Comparison of ENCODE assay signal across 11 cellular contexts in genomic region chr17:16106161-16106891, GRCh38.
A peak's percentile ranks its signal among the peaks of the same experiment; 100 is the strongest.
DNase-seq lines count a peak whose midpoint lies in the region; ATAC-seq and TF ChIP-seq lines count a peak whose summit lies in the region.
"Had no signal": no experiment of that assay in that cellular context is flagged by ENCODE, and none has a peak within 500 bp of the region (broad histone marks: within the 10 kb centered on the region; RNA-seq: fewer than 3 reads in every experiment).

No MANE protein-coding gene starts in this region.

- POLR2A ChIA-PET in Panc1 (lab: Charles Lee) = no interaction called here
- POLR2A ChIA-PET in activated CD4-positive, alpha-beta memory T cell treated with anti-CD3 and anti-CD28 coated beads, Interleukin-2, amount 10 ng/mL, durations not matched to agents 7 days and 5 days (lab: Charles Lee) = no interaction called here

- no peaks in the 10 kb centered on the region; the same call in 1 of the 2 replicates for H3K36me3 ChIP-seq in Panc1 (ENCODE audit: control insufficient read depth, insufficient read depth, low read length)
- H3K36me3 ChIP-seq in psoas muscle (ENCODE audit: insufficient read depth in 1 of 2, low read depth in 1 of 2) = peaks cover 0 to 52% of the 10 kb centered on the region in 2 donors

- WGBS in psoas muscle, 3 donors = 4 to 18% (median 9%) methylated on average over 1 of the region's 1 CpG

- H3K27me3 ChIP-seq in Panc1 (ENCODE audit: control insufficient read depth, insufficient read depth, low read length) = no peaks in the 10 kb centered on the region
- H3K27me3 ChIP-seq in psoas muscle (ENCODE audit: insufficient read depth in 3 of 3, low read length in 2 of 3) = no peaks in the 10 kb centered on the region

- H3K27me3 Mint-ChIP-seq in activated CD4-positive, alpha-beta memory T cell treated with anti-CD3 and anti-CD28 coated beads, Interleukin-2, amount 10 ng/mL, durations not matched to agents 7 days and 5 days = no peaks in the 10 kb centered on the region
- H3K27me3 Mint-ChIP-seq: dendritic cell treated with granulocyte-macrophage colony-stimulating factor and Interleukin-4, amounts not matched to agents 40 ng/mL and 50 ng/mL, for 4 days; natural killer cell treated with Interleukin-12 subunit alpha and Interleukin-12 subunit beta and Interleukin-15 and Interleukin-18, amount 100 ng/mL, for 72 hours had no signal

- intact Hi-C loops in Panc1 (cut with micrococcal nuclease; ENCODE audit: unreplicated experiment) = no loop called here
- intact Hi-C loops in psoas muscle (cut with DNase I) = no loop called here

- BruUV-seq in Panc1 (replicated peaks; lab: Mats Ljungman, UMichigan) = no TSS peak

- CTCF ChIA-PET in Panc1 (lab: Charles Lee) = no interaction called here
- CTCF ChIA-PET in activated CD4-positive, alpha-beta memory T cell treated with anti-CD3 and anti-CD28 coated beads, Interleukin-2, amount 10 ng/mL, durations not matched to agents 7 days and 5 days (lab: Charles Lee) = no interaction called here

- ATAC-seq in Panc1 = no peak
- ATAC-seq in psoas muscle = peak; percentile 69 to 86 (median 76)
- no peak for ATAC-seq in HG03460 (IDR thresholded peaks at IDR 0.05; ENCODE audit: unreplicated experiment)
- ATAC-seq: natural killer cell treated with Interleukin-12 subunit alpha and Interleukin-12 subunit beta and Interleukin-15 and Interleukin-18, amount 100 ng/mL, for 72 hours had no signal

- no peaks in the 10 kb centered on the region for H3K9me3 Mint-ChIP-seq in activated CD4-positive, alpha-beta memory T cell treated with anti-CD3 and anti-CD28 coated beads, Interleukin-2, amount 10 ng/mL, durations not matched to agents 7 days and 5 days
- H3K9me3 Mint-ChIP-seq: dendritic cell treated with granulocyte-macrophage colony-stimulating factor and Interleukin-4, amounts not matched to agents 40 ng/mL and 50 ng/mL, for 4 days; natural killer cell treated with Interleukin-12 subunit alpha and Interleukin-12 subunit beta and Interleukin-15 and Interleukin-18, amount 100 ng/mL, for 72 hours had no signal

- H3K9me3 ChIP-seq in Panc1 (ENCODE audit: control insufficient read depth, insufficient read depth, low read depth, low read length) (no peaks in the 10 kb centered on the region), psoas muscle (no peaks in the 10 kb centered on the region)

- H3K36me3 Mint-ChIP-seq in activated CD4-positive, alpha-beta memory T cell treated with anti-CD3 and anti-CD28 coated beads, Interleukin-2, amount 10 ng/mL, durations not matched to agents 7 days and 5 days (ENCODE audit: low read depth) = peaks cover 38% of the 10 kb centered on the region

- H3K27ac ChIP-seq in Panc1 (ENCODE audit: low read length) = no peak overlapping the region
- peak overlapping the region; percentile 78 for H3K27ac ChIP-seq in psoas muscle

- DNase-seq in DMS53 treated with DMSO at 0.1 percent for 48 hours (lab: John Stamatoyannopoulos, UW; ENCODE audit: unreplicated experiment) (peak; percentile 75), Panc1 (ENCODE audit: low read depth, low spot score) (peak; percentile 35), fibroblast of pulmonary artery (ENCODE audit: low read depth) (peak; percentile 81), psoas muscle (no peak), ureter (ENCODE audit: low spot score) (no peak)
- DNase-seq in activated CD8-positive, alpha-beta memory T cell treated with anti-CD3 and anti-CD28 coated beads, Interleukin-2, amount 50 U/mL, for 48 hours = no peak
- DNase-seq in activated CD4-positive, alpha-beta memory T cell treated with anti-CD3 and anti-CD28 coated beads, Interleukin-2, amount 10 ng/mL, durations not matched to agents 7 days and 5 days = no peak
- DNase-seq: activated CD8-positive, alpha-beta memory T cell treated with anti-CD3 and anti-CD28 coated beads for 24 hours had no signal

- in situ Hi-C loops in Panc1 (cut with HindIII; ENCODE audit: low pct_unique_long_range_greater_than_20kb, low sequenced_read_pairs) = no loop called here

- H3K4me1 ChIP-seq in Panc1 (ENCODE audit: control insufficient read depth, insufficient read depth, low read length) = no peaks in the 10 kb centered on the region
- H3K4me1 ChIP-seq in psoas muscle = peaks cover 7% of the 10 kb centered on the region

- H3K4me3 Mint-ChIP-seq in activated CD4-positive, alpha-beta memory T cell treated with anti-CD3 and anti-CD28 coated beads, Interleukin-2, amount 10 ng/mL, durations not matched to agents 7 days and 5 days = no peak overlapping the region
- H3K4me3 Mint-ChIP-seq: dendritic cell treated with granulocyte-macrophage colony-stimulating factor and Interleukin-4, amounts not matched to agents 40 ng/mL and 50 ng/mL, for 4 days; natural killer cell treated with Interleukin-12 subunit alpha and Interleukin-12 subunit beta and Interleukin-15 and Interleukin-18, amount 100 ng/mL, for 72 hours had no signal

- no peaks in the 10 kb centered on the region for H3K4me1 Mint-ChIP-seq in activated CD4-positive, alpha-beta memory T cell treated with anti-CD3 and anti-CD28 coated beads, Interleukin-2, amount 10 ng/mL, durations not matched to agents 7 days and 5 days

- no peak for TF ChIP-seq CTCF in Panc1 (IDR thresholded peaks at IDR 0.05)
- TF ChIP-seq CTCF in fibroblast of pulmonary artery (IDR thresholded peaks at IDR 0.05; ENCODE audit: low read length, missing control alignments) = no peak
- TF ChIP-seq CTCF in psoas muscle (IDR thresholded peaks at IDR 0.05) = no peak

- no peak overlapping the region for H3K27ac Mint-ChIP-seq in activated CD4-positive, alpha-beta memory T cell treated with anti-CD3 and anti-CD28 coated beads, Interleukin-2, amount 10 ng/mL, durations not matched to agents 7 days and 5 days
- H3K27ac Mint-ChIP-seq: dendritic cell treated with granulocyte-macrophage colony-stimulating factor and Interleukin-4, amounts not matched to agents 40 ng/mL and 50 ng/mL, for 4 days; natural killer cell treated with Interleukin-12 subunit alpha and Interleukin-12 subunit beta and Interleukin-15 and Interleukin-18, amount 100 ng/mL, for 72 hours had no signal

- H3K4me3 ChIP-seq in Panc1 (ENCODE audit: low read depth in 2 of 2, low read length in 2 of 2) = no peak overlapping the region
- no peak overlapping the region for H3K4me3 ChIP-seq in fibroblast of pulmonary artery (replicated peaks; ENCODE audit: low read depth, low read length)
- H3K4me3 ChIP-seq in psoas muscle = no peak overlapping the region

Comparison
In these comparisons a context has a peak if more than half of its experiments do, and no peak if none do; other contexts are left out.
1. DNase-seq: peak in DMS53 treated with DMSO at 0.1 percent for 48 hours (single experiment), Panc1 (single experiment) and fibroblast of pulmonary artery (single experiment); none in psoas muscle (0 of 2), activated CD8-positive, alpha-beta memory T cell treated with anti-CD3 and anti-CD28 coated beads, Interleukin-2, amount 50 U/mL, for 48 hours (single experiment), ureter (single experiment) and activated CD4-positive, alpha-beta memory T cell treated with anti-CD3 and anti-CD28 coated beads, Interleukin-2, amount 10 ng/mL, durations not matched to agents 7 days and 5 days (single experiment).
2. ATAC-seq: peak in psoas muscle (4 of 4); none in Panc1 (single experiment) and HG03460 (single experiment).